8 cellular contexts compared by ENCODE assay signal in genomic region chr3:8110966-8111798, GRCh38.
DNase-seq lines count a peak whose midpoint lies in the region; ATAC-seq and TF ChIP-seq lines count a peak whose summit lies in the region.

No MANE protein-coding gene starts in this region.

- peak; percentile 68 for TF ChIP-seq CTCF in GM10248 (IDR thresholded peaks at IDR 0.05; ENCODE audit: control extremely low read depth, extremely low read depth, low read depth, missing control alignments)
- TF ChIP-seq CTCF in heart left ventricle (IDR thresholded peaks at IDR 0.05) = peak; percentile 55 to 88 (median 74)

- H3K27me3 ChIP-seq in SJSA1 (replicated peaks) (no peaks in the 10 kb centered on the region), heart left ventricle (no peaks in the 10 kb centered on the region)

- no peak for TF ChIP-seq POLR2A in heart left ventricle (IDR thresholded peaks at IDR 0.05)

- H3K36me3 Mint-ChIP-seq in activated naive CD8-positive, alpha-beta T cell treated with anti-CD3 and anti-CD28 coated beads for 36 hours = no peaks in the 10 kb centered on the region

- H3K27ac ChIP-seq in SJSA1 = no peak overlapping the region
- no peak overlapping the region for H3K27ac ChIP-seq in heart left ventricle

- POLR2A ChIA-PET in GM10248 (lab: Yijun Ruan, JAX) = no interaction called here

- H3K9me3 ChIP-seq in SJSA1 (replicated peaks) (no peaks in the 10 kb centered on the region), heart left ventricle (no peaks in the 10 kb centered on the region)

- no peaks in the 10 kb centered on the region for H3K4me1 ChIP-seq in SJSA1 (replicated peaks)
- peaks cover 0 to 14% (median 4%) of the 10 kb centered on the region in 12 donors for H3K4me1 ChIP-seq in heart left ventricle

- intact Hi-C loops in heart left ventricle (cut with DNase I) (loop anchor here in 6 of 10 donors (2.0 to 10.0 kb wide), 7 partner anchors 191 to 1316 kb away; no protein-coding TSS in a partner anchor), posterior vena cava (cut with DNase I) (no loop called here)

- CTCF ChIA-PET in GM10248 (lab: Yijun Ruan, JAX) = interaction anchor here (0.6 to 2.5 kb wide), 7 partner anchors 9 to 25 kb away, joined by 3 to 13 read pairs (median 5); no protein-coding TSS in a partner anchor

- no peaks in the 10 kb centered on the region for H3K4me1 Mint-ChIP-seq in activated naive CD8-positive, alpha-beta T cell treated with anti-CD3 and anti-CD28 coated beads for 36 hours

- ATAC-seq in GM21825 (IDR thresholded peaks at IDR 0.05; ENCODE audit: unreplicated experiment) (peak; percentile 98), heart left ventricle (peak; percentile 78 to 99 (median 90))

- DNase-seq in GM10248 (ENCODE audit: extremely low spot score) (peak; percentile 38), SJSA1 (ENCODE audit: low read depth in 1 of 2, low spot score in 2 of 2) (peak; percentile 47 to 59), heart left ventricle (peak in 4 of 5 donors; percentile 31 to 52 (median 48)), putamen (ENCODE audit: low spot score) (peak; percentile 84), posterior vena cava (ENCODE audit: low spot score) (no peak)
- DNase-seq in Jurkat, Clone E6-1 (ENCODE audit: low read depth, low spot score) = peak; percentile 63
- peak; percentile 44 for DNase-seq in activated naive CD8-positive, alpha-beta T cell treated with anti-CD3 and anti-CD28 coated beads for 36 hours

- H3K9me3 Mint-ChIP-seq in activated naive CD8-positive, alpha-beta T cell treated with anti-CD3 and anti-CD28 coated beads for 36 hours = no peaks in the 10 kb centered on the region

- H3K4me3 ChIP-seq in Jurkat, Clone E6-1 (ENCODE audit: low read length) = no peak overlapping the region
- H3K4me3 ChIP-seq in SJSA1 (no peak overlapping the region), heart left ventricle (peak overlapping the region in 8 of 12 donors; percentile 18 to 55 (median 36))

- H3K27me3 Mint-ChIP-seq in activated naive CD8-positive, alpha-beta T cell treated with anti-CD3 and anti-CD28 coated beads for 36 hours = peaks cover 5% of the 10 kb centered on the region

- H3K4me3 Mint-ChIP-seq in activated naive CD8-positive, alpha-beta T cell treated with anti-CD3 and anti-CD28 coated beads for 36 hours = no peak overlapping the region

- 18 to 22% (median 22%) methylated on average over 14 of the region's 14 CpGs for WGBS in heart left ventricle, 4 donors

- H3K27ac Mint-ChIP-seq in activated naive CD8-positive, alpha-beta T cell treated with anti-CD3 and anti-CD28 coated beads for 36 hours = no peak overlapping the region

- H3K36me3 ChIP-seq in SJSA1 (no peaks in the 10 kb centered on the region), heart left ventricle (no peaks in the 10 kb centered on the region)

Comparison
In these comparisons a context has a peak if more than half of its experiments do, and no peak if none do; other contexts are left out.
1. H3K4me3 ChIP-seq: peak in heart left ventricle (8 of 12); none in Jurkat, Clone E6-1 (single experiment) and SJSA1 (single experiment).
2. intact Hi-C loops: an anchor here in heart left ventricle (2.0 to 10.0 kb wide); none called in posterior vena cava.